1 cellular context compared by ENCODE assay signal in the genomic region with DNA sequence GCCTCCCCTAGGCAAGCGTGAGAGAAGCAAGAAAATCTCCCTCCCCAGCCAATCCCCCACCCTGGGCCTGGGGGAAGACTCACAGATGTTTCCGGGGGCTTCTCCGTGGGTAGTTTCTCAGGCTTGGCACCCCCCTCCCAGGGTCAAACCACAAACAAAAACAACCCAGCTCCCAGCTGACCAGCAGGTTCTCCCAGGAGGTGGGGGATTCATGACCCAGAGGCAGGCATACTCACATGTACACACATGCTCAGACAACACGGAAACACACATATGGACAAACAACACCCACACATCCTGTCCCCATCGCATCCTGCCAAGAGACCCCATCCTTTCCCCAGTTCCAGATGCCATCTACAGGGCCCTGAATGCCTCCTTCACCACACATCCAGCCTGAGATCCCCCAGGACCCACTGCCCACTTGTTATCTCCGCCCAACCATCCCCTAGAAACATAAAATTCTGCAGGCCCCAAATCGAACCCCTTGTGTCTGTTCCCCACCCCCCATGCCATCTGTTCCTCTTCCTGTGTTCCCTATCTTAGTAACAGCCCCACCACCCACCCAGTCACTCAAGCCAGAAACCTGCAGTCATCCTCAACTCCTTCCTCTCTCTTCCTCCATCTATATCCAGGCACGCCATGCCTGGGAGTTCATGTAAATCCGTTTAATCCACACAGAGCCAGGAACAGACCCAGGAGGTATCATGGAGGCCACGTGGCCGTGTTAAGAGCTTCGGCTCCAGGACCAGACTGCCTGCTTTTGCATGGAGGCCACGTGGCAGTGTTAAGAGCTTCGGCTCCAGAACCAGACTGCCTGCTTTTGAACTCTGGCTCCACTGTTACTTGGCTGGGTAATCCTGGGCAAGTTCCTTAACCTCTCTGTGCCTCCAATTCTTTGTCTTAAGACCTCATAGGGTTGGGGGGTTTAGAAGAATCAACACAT.
TF ChIP-seq lines count a peak whose summit lies in the region.

No MANE protein-coding gene starts in this region.

TF ChIP-seq in H1, 55 proteins besides CTCF, POLR2A, EP300 and RAD21:
- TF ChIP-seq CHD1 (IDR thresholded peaks at IDR 0.05; ENCODE audit: low read depth, low read length) (no peak), CEBPB (IDR thresholded peaks at IDR 0.05; ENCODE audit: low read depth, low read length) (no peak), SAP30 (IDR thresholded peaks at IDR 0.05; ENCODE audit: insufficient read depth, insufficient replicate concordance, low read length) (no peak), TAF1 (IDR thresholded peaks at IDR 0.05; ENCODE audit: low read depth, low read length) (no peak), SUZ12 (IDR thresholded peaks at IDR 0.05; ENCODE audit: low read length) (no peak), JUND (IDR thresholded peaks at IDR 0.05; ENCODE audit: low read length) (no peak), SP1 (IDR thresholded peaks at IDR 0.05; ENCODE audit: low read depth, low read length) (no peak), RXRA (IDR thresholded peaks at IDR 0.05; ENCODE audit: insufficient read depth, low read depth, low read length) (no peak), TBP (IDR thresholded peaks at IDR 0.05; ENCODE audit: low read depth, low read length) (no peak), RNF2 (IDR thresholded peaks at IDR 0.05; ENCODE audit: borderline replicate concordance, low read depth, low read length, missing control alignments, poor library complexity, severe bottlenecking) (no peak), SRF (IDR thresholded peaks at IDR 0.05; ENCODE audit: low read depth, low read length) (no peak), TCF12 (IDR thresholded peaks at IDR 0.05; ENCODE audit: low read depth, low read length) (no peak), CHD2 (IDR thresholded peaks at IDR 0.05; ENCODE audit: low read length) (no peak), POU5F1 (IDR thresholded peaks at IDR 0.05; ENCODE audit: low read depth, low read length) (no peak), SIX5 (IDR thresholded peaks at IDR 0.05; ENCODE audit: low read depth, low read length) (no peak)
- TF ChIP-seq, protein P1, sequence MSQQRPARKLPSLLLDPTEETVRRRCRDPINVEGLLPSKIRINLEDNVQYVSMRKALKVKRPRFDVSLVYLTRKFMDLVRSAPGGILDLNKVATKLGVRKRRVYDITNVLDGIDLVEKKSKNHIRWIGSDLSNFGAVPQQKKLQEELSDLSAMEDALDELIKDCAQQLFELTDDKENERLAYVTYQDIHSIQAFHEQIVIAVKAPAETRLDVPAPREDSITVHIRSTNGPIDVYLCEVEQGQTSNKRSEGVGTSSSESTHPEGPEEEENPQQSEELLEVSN (IDR thresholded peaks at IDR 0.05): no peak; the same call in 1 of the 2 replicates
- TF ChIP-seq, protein P2, sequence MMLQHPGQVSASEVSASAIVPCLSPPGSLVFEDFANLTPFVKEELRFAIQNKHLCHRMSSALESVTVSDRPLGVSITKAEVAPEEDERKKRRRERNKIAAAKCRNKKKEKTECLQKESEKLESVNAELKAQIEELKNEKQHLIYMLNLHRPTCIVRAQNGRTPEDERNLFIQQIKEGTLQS (IDR thresholded peaks at IDR 0.05; ENCODE audit: insufficient read depth, low read depth, low read length): no peak
